ENCODE assay signal across 20 cellular contexts in the genomic region with DNA sequence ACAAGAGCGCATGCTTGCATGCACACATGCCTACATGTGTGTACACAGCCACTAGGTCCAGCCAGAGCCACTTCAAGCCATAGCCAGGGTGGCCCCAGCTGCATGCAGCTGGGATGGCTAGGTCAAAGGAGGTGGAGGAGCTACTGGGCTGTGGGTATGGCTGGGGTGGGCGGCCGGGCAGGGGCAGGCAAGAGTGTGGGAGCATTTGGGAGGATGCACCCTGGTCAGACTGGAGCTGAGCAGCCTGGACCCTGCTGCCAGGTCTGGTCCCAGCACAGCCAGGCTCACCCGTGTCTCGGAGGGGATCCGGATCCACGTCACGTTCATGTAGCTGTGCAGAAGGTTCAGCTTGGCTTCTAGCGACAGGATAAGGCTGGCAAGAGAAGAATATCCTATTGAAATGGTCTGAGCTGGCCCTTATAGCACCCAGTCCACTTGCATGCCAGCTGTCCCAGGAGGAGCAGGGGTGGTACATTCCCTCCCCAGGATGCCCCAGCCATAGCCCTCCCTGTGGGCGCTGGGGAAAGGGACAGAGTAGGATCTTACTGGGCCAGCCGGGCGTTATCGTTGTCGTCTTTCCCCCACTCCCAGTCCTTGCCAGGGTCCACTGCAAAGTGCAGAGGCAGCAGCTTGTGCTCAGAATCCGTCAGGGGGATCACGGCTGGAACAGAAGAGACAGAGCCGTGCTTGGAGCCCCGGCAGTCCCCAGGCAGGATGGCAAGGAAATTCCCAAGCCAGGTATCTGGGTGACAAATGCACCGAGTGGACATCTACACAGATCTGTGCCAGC.
DNase-seq lines count a peak whose midpoint lies in the region; ATAC-seq and TF ChIP-seq lines count a peak whose summit lies in the region.
"Had no signal": no experiment of that assay in that cellular context is flagged by ENCODE, and none has a peak within 500 bp of the region (broad histone marks: within the 10 kb centered on the region; RNA-seq: fewer than 3 reads in every experiment).

No MANE protein-coding gene starts in this region.

- intact Hi-C loops in activated T-helper 2 cell treated with anti-CD3 and anti-CD28 coated beads, Interferon-gamma antibody, Interleukin-2, Interleukin-4, amounts not matched to agents 10 μg/mL and 5 μg/mL and 100 μg/mL, durations not matched to agents 14 hours and 24 hours and 36 hours (cut with micrococcal nuclease), result loop anchor here (5.0 to 10.0 kb wide), 3 partner anchors 140 to 492 kb away; a partner anchor contains a TSS
- intact Hi-C loops in lower leg skin (cut with DNase I; ENCODE audit: low total_unique reads) (loop anchor here (5.0 kb wide), 3 partner anchors 45 to 285 kb away; no protein-coding TSS in a partner anchor), testis (cut with DNase I; ENCODE audit: low total_unique reads) (loop anchor here (5.0 to 10.0 kb wide), 3 partner anchors 92 to 492 kb away; a partner anchor contains a TSS)

- H3K4me3 Mint-ChIP-seq in activated T-helper 2 cell treated with anti-CD3 and anti-CD28 coated beads, Interferon-gamma antibody, Interleukin-2, Interleukin-4, amounts not matched to agents 10 μg/mL and 5 μg/mL and 100 μg/mL, durations not matched to agents 14 hours and 24 hours and 36 hours (ENCODE audit: low read depth), result peak overlapping the region; percentile 21
- H3K4me3 Mint-ChIP-seq: mesothelial cell of epicardium had no signal

- H3K36me3 Mint-ChIP-seq in activated T-helper 2 cell treated with anti-CD3 and anti-CD28 coated beads, Interferon-gamma antibody, Interleukin-2, Interleukin-4, amounts not matched to agents 10 μg/mL and 5 μg/mL and 100 μg/mL, durations not matched to agents 14 hours and 24 hours and 36 hours (ENCODE audit: low read depth), result peaks cover 33% of the 10 kb centered on the region

- no peak for TF ChIP-seq POLR2A in lower leg skin (IDR thresholded peaks at IDR 0.05)
- TF ChIP-seq POLR2A in testis (IDR thresholded peaks at IDR 0.05), result no peak

- H3K4me3 ChIP-seq in lower leg skin (ENCODE audit: low read depth, poor library complexity, severe bottlenecking) (no peak overlapping the region), testis (no peak overlapping the region)
- H3K4me3 ChIP-seq: A549, left lung, prostate gland, tibial nerve had no signal

- WGBS in lower leg skin, 2 donors, result 83 to 89% methylated on average over 19 of the region's 19 CpGs
- 58 to 70% methylated on average over 12 to 19 of the region's 19 CpGs for WGBS in testis, 2 donors

- TF ChIP-seq CTCF in lower leg skin (IDR thresholded peaks at IDR 0.05), result no peak
- no peak for TF ChIP-seq CTCF in testis (IDR thresholded peaks at IDR 0.05)

- H3K4me1 Mint-ChIP-seq in activated T-helper 2 cell treated with anti-CD3 and anti-CD28 coated beads, Interferon-gamma antibody, Interleukin-2, Interleukin-4, amounts not matched to agents 10 μg/mL and 5 μg/mL and 100 μg/mL, durations not matched to agents 14 hours and 24 hours and 36 hours (ENCODE audit: low read depth), result peaks cover 68% of the 10 kb centered on the region
- H3K4me1 Mint-ChIP-seq: mesothelial cell of epicardium had no signal

- H3K27me3 ChIP-seq in testis, result no peaks in the 10 kb centered on the region

- no peaks in the 10 kb centered on the region for H3K27me3 Mint-ChIP-seq in activated T-helper 2 cell treated with anti-CD3 and anti-CD28 coated beads, Interferon-gamma antibody, Interleukin-2, Interleukin-4, amounts not matched to agents 10 μg/mL and 5 μg/mL and 100 μg/mL, durations not matched to agents 14 hours and 24 hours and 36 hours (ENCODE audit: low read depth)

- H3K4me1 ChIP-seq in testis, result peaks cover 36% of the 10 kb centered on the region

- H3K27ac Mint-ChIP-seq in activated T-helper 2 cell treated with anti-CD3 and anti-CD28 coated beads, Interferon-gamma antibody, Interleukin-2, Interleukin-4, amounts not matched to agents 10 μg/mL and 5 μg/mL and 100 μg/mL, durations not matched to agents 14 hours and 24 hours and 36 hours, result peak overlapping the region; percentile 60
- H3K27ac Mint-ChIP-seq: mesothelial cell of epicardium had no signal

- H3K9me3 ChIP-seq in testis, result no peaks in the 10 kb centered on the region
- H3K9me3 ChIP-seq: prostate gland had no signal

- ATAC-seq in HG03159 (IDR thresholded peaks at IDR 0.05; ENCODE audit: unreplicated experiment) (no peak), GM21786 (IDR thresholded peaks at IDR 0.05; ENCODE audit: unreplicated experiment) (no peak)
- ATAC-seq: left lung, Right ventricle myocardium inferior had no signal

- H3K9me3 Mint-ChIP-seq in activated T-helper 2 cell treated with anti-CD3 and anti-CD28 coated beads, Interferon-gamma antibody, Interleukin-2, Interleukin-4, amounts not matched to agents 10 μg/mL and 5 μg/mL and 100 μg/mL, durations not matched to agents 14 hours and 24 hours and 36 hours, result peaks cover 19% of the 10 kb centered on the region

- no peaks in the 10 kb centered on the region for H3K36me3 ChIP-seq in testis (ENCODE audit: low read depth, missing control alignments)
- H3K36me3 ChIP-seq: left lung, prostate gland had no signal

- H3K27ac ChIP-seq in testis, result peak overlapping the region in 1 of 2 donors; percentile 32
- H3K27ac ChIP-seq: left lung, prostate gland had no signal

- peak; percentile 58 for DNase-seq in activated CD8-positive, alpha-beta memory T cell treated with anti-CD3 and anti-CD28 coated beads for 24 hours
- no peak for DNase-seq in activated CD8-positive, alpha-beta memory T cell treated with anti-CD3 and anti-CD28 coated beads, Interleukin-2, amount 50 U/mL, for 4 hours
- no peak for DNase-seq in activated T-helper 2 cell treated with anti-CD3 and anti-CD28 coated beads, Interferon-gamma antibody, Interleukin-2, Interleukin-4, amounts not matched to agents 10 μg/mL and 5 μg/mL and 100 μg/mL, durations not matched to agents 14 hours and 24 hours and 36 hours (ENCODE audit: low spot score)
- DNase-seq in lower leg skin (ENCODE audit: low spot score in 2 of 2) (peak; percentile 15 to 84), testis (peak; percentile 14), NCI-H2107 treated with DMSO at 0.1 percent for 48 hours (lab: John Stamatoyannopoulos, UW; ENCODE audit: unreplicated experiment) (no peak)
- DNase-seq: activated effector memory CD4-positive, alpha-beta T cell treated with anti-CD3 and anti-CD28 coated beads, Interleukin-2, amount 50 U/mL, for 16 hours; Calu3; cortex of kidney; left lung; NCI-H1694 treated with DMSO at 0.1 percent for 48 hours; NCI-H2227 treated with DMSO at 0.1 percent for 48 hours; stimulated activated naive CD4-positive, alpha-beta T cell had no signal

Comparison
In these comparisons a context has a peak if more than half of its experiments do, and no peak if none do; other contexts are left out.
1. DNase-seq: peak in activated CD8-positive, alpha-beta memory T cell treated with anti-CD3 and anti-CD28 coated beads for 24 hours (single experiment), lower leg skin (2 of 2) and testis (single experiment); none in activated CD8-positive, alpha-beta memory T cell treated with anti-CD3 and anti-CD28 coated beads, Interleukin-2, amount 50 U/mL, for 4 hours (single experiment), activated T-helper 2 cell treated with anti-CD3 and anti-CD28 coated beads, Interferon-gamma antibody, Interleukin-2, Interleukin-4, amounts not matched to agents 10 μg/mL and 5 μg/mL and 100 μg/mL, durations not matched to agents 14 hours and 24 hours and 36 hours (single experiment) and NCI-H2107 treated with DMSO at 0.1 percent for 48 hours (single experiment).